In the genomic region with DNA sequence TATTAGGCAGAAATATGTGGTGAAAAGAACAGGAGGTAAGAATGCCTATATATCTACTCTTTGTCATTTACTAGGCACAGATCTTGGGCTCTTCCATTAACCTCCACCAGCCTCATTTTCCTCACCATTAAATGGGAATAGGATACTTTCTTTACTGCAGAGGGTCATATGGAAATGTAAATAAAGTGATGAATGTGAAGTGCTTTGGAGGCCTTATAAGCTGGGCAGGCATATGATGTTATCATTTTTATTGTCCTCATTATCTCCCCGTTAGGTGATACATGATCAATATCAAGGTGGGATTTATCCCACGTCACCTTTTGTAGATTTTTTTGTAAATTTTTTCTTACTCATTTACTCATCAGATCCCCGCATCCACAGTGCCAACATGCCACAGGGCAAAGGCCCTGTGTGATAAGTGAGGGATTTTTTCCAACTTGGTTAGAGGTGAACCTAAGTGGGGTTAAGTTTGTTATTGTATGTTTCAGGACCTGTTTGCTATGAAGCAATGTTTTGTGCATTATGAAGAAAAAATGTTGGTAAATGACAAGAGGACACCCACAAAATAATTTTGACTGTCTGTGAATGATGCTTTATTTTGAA, we compare ENCODE assay signal across 21 cellular contexts.
"Had no signal": no experiment of that assay in that cellular context is flagged by ENCODE, and none has a peak within 500 bp of the region (broad histone marks: within the 10 kb centered on the region; RNA-seq: fewer than 3 reads in every experiment).

No MANE protein-coding gene starts in this region.

- H3K9me3 ChIP-seq: esophagus muscularis mucosa, gastrocnemius medialis, left lung, psoas muscle, sigmoid colon, thoracic aorta had no signal

- H3K36me3 ChIP-seq: esophagus muscularis mucosa, gastrocnemius medialis, left lung, sigmoid colon, thoracic aorta had no signal

- H3K27ac ChIP-seq: coronary artery, epithelial cell of prostate, esophagus muscularis mucosa, gastrocnemius medialis, parathyroid adenoma, psoas muscle, sigmoid colon, skin epidermis, thoracic aorta had no signal

- H3K27me3 ChIP-seq: esophagus muscularis mucosa, gastrocnemius medialis, left lung, sigmoid colon had no signal

- DNase-seq: effector memory CD8-positive, alpha-beta T cell; gastrocnemius medialis; islet precursor cell; left lung; mammary epithelial cell; nephron progenitor cell; psoas muscle; retina; sigmoid colon; stimulated activated CD4-positive, alpha-beta T cell treated with anti-CD3 and anti-CD28 coated beads, Interleukin-2, amount 100 ng/mL, for 24 hours; stimulated activated CD4-positive, alpha-beta T cell treated with anti-CD3 and anti-CD28 coated beads, Interleukin-4, amount 100 ng/mL, for 4 hours; stimulated activated naive B cell treated with anti-CD40 and anti-IgM and Interleukin-4, amounts not matched to agents 10 μg/mL and 1 μg/mL and 100 μg/mL, for 72 hours; stimulated activated naive CD8-positive, alpha-beta T cell treated with anti-CD3 and anti-CD28 coated beads, Interleukin-15, amount 100 ng/mL, for 72 hours; trophoblast cell had no signal

- H3K4me3 ChIP-seq: coronary artery, esophagus muscularis mucosa, gastrocnemius medialis, left lung, psoas muscle, sigmoid colon, skin epidermis, thoracic aorta had no signal

- H3K4me1 ChIP-seq: left lung, psoas muscle had no signal

- ATAC-seq: effector memory CD8-positive, alpha-beta T cell; gastrocnemius medialis; naive thymus-derived CD4-positive, alpha-beta T cell; psoas muscle; stimulated activated naive B cell treated with anti-CD40 and anti-IgM and Interleukin-4, amounts not matched to agents 10 μg/mL and 1 μg/mL and 100 μg/mL, for 72 hours; stimulated activated naive CD8-positive, alpha-beta T cell treated with anti-CD3 and anti-CD28 coated beads, Interleukin-15, amount 100 ng/mL, for 72 hours had no signal
